1 cellular context compared by ENCODE assay signal in the genomic region with DNA sequence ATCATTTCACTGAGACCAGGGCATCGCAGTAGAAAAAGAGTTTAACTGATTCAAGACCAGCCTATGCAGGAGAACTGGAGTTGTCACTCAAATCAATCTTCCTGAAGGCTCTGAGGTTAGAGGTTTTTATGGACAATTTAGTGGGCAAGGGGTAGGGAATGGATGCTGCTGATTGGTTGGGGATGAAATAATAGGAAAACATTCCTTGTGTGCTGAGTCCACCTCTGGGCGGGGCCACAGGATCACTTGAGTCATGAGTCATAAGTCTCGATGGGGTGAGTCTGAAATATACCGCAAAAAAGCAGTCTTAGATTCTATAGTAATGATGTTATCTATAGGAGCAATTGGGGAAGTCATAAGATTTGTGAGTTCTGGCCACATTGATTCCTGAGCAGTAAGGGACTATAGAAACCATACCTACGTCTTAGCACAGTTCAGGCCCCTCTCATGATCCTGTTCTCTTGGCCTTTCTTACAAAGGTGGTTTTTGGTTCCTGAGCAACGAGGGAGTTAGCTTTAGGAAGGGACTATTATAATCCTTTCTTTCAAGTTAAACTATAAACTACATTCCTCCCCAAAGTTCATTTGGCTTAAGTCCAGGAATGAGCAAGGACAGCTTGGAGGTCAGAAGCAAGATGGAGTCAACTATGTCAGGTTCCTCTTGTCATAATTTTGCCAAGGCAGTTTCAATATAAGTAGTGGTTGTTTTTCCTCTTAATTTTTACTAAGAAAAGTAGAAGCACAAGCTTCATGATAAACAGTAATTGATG.
TF ChIP-seq lines count a peak whose summit lies in the region.

No MANE protein-coding gene starts in this region.

TF ChIP-seq in K562, 482 proteins besides CTCF, POLR2A, EP300 and RAD21 (continued from another document and continues in another):
- TF ChIP-seq, protein P1, sequence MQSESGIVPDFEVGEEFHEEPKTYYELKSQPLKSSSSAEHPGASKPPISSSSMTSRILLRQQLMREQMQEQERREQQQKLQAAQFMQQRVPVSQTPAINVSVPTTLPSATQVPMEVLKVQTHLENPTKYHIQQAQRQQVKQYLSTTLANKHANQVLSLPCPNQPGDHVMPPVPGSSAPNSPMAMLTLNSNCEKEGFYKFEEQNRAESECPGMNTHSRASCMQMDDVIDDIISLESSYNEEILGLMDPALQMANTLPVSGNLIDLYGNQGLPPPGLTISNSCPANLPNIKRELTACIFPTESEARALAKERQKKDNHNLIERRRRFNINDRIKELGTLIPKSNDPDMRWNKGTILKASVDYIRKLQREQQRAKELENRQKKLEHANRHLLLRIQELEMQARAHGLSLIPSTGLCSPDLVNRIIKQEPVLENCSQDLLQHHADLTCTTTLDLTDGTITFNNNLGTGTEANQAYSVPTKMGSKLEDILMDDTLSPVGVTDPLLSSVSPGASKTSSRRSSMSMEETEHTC (IDR thresholded peaks at IDR 0.05) = peak; percentile 54; the same call in 1 of the 2 replicates
- TF ChIP-seq, protein P2, sequence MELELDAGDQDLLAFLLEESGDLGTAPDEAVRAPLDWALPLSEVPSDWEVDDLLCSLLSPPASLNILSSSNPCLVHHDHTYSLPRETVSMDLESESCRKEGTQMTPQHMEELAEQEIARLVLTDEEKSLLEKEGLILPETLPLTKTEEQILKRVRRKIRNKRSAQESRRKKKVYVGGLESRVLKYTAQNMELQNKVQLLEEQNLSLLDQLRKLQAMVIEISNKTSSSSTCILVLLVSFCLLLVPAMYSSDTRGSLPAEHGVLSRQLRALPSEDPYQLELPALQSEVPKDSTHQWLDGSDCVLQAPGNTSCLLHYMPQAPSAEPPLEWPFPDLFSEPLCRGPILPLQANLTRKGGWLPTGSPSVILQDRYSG (tag; conservative IDR thresholded peaks at IDR 0.05; ENCODE audit: low read depth) = peak; percentile 93
- TF ChIP-seq ZC3H8 (IDR thresholded peaks at IDR 0.05) (no peak), RBM15 (IDR thresholded peaks at IDR 0.05; ENCODE audit: insufficient read depth, low read length) (no peak), DNMT1 (IDR thresholded peaks at IDR 0.05) (no peak), KLF13 (tag; IDR thresholded peaks at IDR 0.05; ENCODE audit: borderline replicate concordance, low read depth) (peak; percentile 64), ZNF165 (CRISPR knock-in tag; IDR thresholded peaks at IDR 0.05; ENCODE audit: borderline replicate concordance) (0 out of 2 replicates have a peak, but pooled peaks have one; percentile 76), KDM5B (IDR thresholded peaks at IDR 0.05; ENCODE audit: insufficient replicate concordance, low read depth, low read length) (no peak), ETS2 (tag; IDR thresholded peaks at IDR 0.05; ENCODE audit: borderline replicate concordance, poor library complexity, severe bottlenecking) (peak; percentile 63), PPARD (CRISPR knock-in tag; IDR thresholded peaks at IDR 0.05) (no peak), NR2C1 (IDR thresholded peaks at IDR 0.05) (no peak), NR2C1 (tag; IDR thresholded peaks at IDR 0.05) (peak; percentile 88), KAT7 (CRISPR knock-in tag; IDR thresholded peaks at IDR 0.05; ENCODE audit: borderline replicate concordance) (no peak), RBM39 (optimal IDR thresholded peaks at IDR 0.05; ENCODE audit: low read depth, low read length) (no peak), MYBL2 (IDR thresholded peaks at IDR 0.05; ENCODE audit: low read depth) (no peak), MYBL2 (CRISPR knock-in tag; IDR thresholded peaks at IDR 0.05; ENCODE audit: borderline replicate concordance) (no peak), CHD2 (IDR thresholded peaks at IDR 0.05; ENCODE audit: low read depth, low read length) (no peak), COPS2 (conservative IDR thresholded peaks at IDR 0.05) (no peak), ZFP36 (IDR thresholded peaks at IDR 0.05; ENCODE audit: low read depth, low read length, partially characterized antibody) (no peak), THRAP3 (IDR thresholded peaks at IDR 0.05; ENCODE audit: borderline replicate concordance) (no peak), GATAD2A (IDR thresholded peaks at IDR 0.05) (peak; percentile 52; the same call in 1 of the 2 replicates), SMAD4 (CRISPR knock-in tag; conservative IDR thresholded peaks at IDR 0.05) (peak; percentile 94), PURB (CRISPR knock-in tag; IDR thresholded peaks at IDR 0.05; ENCODE audit: low read depth) (no peak), ZNF830 (CRISPR knock-in tag; IDR thresholded peaks at IDR 0.05) (no peak), NRF1 (conservative IDR thresholded peaks at IDR 0.05 in 1 of 2, IDR thresholded peaks at IDR 0.05 in 1 of 2) (peak; percentile 19 to 40; a peak in 2 of 4 replicates), CXXC5 (CRISPR knock-in tag; IDR thresholded peaks at IDR 0.05) (peak; percentile 75), CREBBP (IDR thresholded peaks at IDR 0.05; ENCODE audit: low read depth, low read length) (no peak), TAL1 (IDR thresholded peaks at IDR 0.05) (no peak), ZNF347 (CRISPR knock-in tag; IDR thresholded peaks at IDR 0.05; ENCODE audit: low read depth) (0 out of 2 replicates have a peak, but pooled peaks have one; percentile 46), ZFP30 (CRISPR knock-in tag; IDR thresholded peaks at IDR 0.05; ENCODE audit: borderline replicate concordance) (no peak), ARNT (IDR thresholded peaks at IDR 0.05) (no peak), FOXJ3 (CRISPR knock-in tag; IDR thresholded peaks at IDR 0.05) (no peak)
- TF ChIP-seq, protein P3, sequence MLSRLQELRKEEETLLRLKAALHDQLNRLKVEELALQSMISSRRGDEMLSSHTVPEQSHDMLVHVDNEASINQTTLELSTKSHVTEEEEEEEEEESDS (CRISPR knock-in tag; IDR thresholded peaks at IDR 0.05) = no peak
- TF ChIP-seq, protein P4, sequence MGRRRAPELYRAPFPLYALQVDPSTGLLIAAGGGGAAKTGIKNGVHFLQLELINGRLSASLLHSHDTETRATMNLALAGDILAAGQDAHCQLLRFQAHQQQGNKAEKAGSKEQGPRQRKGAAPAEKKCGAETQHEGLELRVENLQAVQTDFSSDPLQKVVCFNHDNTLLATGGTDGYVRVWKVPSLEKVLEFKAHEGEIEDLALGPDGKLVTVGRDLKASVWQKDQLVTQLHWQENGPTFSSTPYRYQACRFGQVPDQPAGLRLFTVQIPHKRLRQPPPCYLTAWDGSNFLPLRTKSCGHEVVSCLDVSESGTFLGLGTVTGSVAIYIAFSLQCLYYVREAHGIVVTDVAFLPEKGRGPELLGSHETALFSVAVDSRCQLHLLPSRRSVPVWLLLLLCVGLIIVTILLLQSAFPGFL (CRISPR knock-in tag; IDR thresholded peaks at IDR 0.05) = no peak
- TF ChIP-seq, protein P5, sequence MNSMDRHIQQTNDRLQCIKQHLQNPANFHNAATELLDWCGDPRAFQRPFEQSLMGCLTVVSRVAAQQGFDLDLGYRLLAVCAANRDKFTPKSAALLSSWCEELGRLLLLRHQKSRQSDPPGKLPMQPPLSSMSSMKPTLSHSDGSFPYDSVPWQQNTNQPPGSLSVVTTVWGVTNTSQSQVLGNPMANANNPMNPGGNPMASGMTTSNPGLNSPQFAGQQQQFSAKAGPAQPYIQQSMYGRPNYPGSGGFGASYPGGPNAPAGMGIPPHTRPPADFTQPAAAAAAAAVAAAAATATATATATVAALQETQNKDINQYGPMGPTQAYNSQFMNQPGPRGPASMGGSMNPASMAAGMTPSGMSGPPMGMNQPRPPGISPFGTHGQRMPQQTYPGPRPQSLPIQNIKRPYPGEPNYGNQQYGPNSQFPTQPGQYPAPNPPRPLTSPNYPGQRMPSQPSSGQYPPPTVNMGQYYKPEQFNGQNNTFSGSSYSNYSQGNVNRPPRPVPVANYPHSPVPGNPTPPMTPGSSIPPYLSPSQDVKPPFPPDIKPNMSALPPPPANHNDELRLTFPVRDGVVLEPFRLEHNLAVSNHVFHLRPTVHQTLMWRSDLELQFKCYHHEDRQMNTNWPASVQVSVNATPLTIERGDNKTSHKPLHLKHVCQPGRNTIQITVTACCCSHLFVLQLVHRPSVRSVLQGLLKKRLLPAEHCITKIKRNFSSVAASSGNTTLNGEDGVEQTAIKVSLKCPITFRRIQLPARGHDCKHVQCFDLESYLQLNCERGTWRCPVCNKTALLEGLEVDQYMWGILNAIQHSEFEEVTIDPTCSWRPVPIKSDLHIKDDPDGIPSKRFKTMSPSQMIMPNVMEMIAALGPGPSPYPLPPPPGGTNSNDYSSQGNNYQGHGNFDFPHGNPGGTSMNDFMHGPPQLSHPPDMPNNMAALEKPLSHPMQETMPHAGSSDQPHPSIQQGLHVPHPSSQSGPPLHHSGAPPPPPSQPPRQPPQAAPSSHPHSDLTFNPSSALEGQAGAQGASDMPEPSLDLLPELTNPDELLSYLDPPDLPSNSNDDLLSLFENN (IDR thresholded peaks at IDR 0.05; ENCODE audit: low read depth in 2 of 2, low read length in 2 of 2) = no peak
- TF ChIP-seq, protein P6, sequence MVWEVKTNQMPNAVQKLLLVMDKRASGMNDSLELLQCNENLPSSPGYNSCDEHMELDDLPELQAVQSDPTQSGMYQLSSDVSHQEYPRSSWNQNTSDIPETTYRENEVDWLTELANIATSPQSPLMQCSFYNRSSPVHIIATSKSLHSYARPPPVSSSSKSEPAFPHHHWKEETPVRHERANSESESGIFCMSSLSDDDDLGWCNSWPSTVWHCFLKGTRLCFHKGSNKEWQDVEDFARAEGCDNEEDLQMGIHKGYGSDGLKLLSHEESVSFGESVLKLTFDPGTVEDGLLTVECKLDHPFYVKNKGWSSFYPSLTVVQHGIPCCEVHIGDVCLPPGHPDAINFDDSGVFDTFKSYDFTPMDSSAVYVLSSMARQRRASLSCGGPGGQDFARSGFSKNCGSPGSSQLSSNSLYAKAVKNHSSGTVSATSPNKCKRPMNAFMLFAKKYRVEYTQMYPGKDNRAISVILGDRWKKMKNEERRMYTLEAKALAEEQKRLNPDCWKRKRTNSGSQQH (CRISPR knock-in tag; IDR thresholded peaks at IDR 0.05) = no peak
- TF ChIP-seq, protein P7, sequence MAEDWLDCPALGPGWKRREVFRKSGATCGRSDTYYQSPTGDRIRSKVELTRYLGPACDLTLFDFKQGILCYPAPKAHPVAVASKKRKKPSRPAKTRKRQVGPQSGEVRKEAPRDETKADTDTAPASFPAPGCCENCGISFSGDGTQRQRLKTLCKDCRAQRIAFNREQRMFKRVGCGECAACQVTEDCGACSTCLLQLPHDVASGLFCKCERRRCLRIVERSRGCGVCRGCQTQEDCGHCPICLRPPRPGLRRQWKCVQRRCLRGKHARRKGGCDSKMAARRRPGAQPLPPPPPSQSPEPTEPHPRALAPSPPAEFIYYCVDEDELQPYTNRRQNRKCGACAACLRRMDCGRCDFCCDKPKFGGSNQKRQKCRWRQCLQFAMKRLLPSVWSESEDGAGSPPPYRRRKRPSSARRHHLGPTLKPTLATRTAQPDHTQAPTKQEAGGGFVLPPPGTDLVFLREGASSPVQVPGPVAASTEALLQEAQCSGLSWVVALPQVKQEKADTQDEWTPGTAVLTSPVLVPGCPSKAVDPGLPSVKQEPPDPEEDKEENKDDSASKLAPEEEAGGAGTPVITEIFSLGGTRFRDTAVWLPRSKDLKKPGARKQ (CRISPR knock-in tag; IDR thresholded peaks at IDR 0.05) = no peak
- TF ChIP-seq, protein P8, sequence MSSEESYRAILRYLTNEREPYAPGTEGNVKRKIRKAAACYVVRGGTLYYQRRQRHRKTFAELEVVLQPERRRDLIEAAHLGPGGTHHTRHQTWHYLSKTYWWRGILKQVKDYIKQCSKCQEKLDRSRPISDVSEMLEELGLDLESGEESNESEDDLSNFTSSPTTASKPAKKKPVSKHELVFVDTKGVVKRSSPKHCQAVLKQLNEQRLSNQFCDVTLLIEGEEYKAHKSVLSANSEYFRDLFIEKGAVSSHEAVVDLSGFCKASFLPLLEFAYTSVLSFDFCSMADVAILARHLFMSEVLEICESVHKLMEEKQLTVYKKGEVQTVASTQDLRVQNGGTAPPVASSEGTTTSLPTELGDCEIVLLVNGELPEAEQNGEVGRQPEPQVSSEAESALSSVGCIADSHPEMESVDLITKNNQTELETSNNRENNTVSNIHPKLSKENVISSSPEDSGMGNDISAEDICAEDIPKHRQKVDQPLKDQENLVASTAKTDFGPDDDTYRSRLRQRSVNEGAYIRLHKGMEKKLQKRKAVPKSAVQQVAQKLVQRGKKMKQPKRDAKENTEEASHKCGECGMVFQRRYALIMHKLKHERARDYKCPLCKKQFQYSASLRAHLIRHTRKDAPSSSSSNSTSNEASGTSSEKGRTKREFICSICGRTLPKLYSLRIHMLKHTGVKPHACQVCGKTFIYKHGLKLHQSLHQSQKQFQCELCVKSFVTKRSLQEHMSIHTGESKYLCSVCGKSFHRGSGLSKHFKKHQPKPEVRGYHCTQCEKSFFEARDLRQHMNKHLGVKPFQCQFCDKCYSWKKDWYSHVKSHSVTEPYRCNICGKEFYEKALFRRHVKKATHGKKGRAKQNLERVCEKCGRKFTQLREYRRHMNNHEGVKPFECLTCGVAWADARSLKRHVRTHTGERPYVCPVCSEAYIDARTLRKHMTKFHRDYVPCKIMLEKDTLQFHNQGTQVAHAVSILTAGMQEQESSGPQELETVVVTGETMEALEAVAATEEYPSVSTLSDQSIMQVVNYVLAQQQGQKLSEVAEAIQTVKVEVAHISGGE (CRISPR knock-in tag; IDR thresholded peaks at IDR 0.05) = peak in 1 of 3 experiments; percentile 62; a peak in 2 of 6 replicates
- TF ChIP-seq, protein P9, sequence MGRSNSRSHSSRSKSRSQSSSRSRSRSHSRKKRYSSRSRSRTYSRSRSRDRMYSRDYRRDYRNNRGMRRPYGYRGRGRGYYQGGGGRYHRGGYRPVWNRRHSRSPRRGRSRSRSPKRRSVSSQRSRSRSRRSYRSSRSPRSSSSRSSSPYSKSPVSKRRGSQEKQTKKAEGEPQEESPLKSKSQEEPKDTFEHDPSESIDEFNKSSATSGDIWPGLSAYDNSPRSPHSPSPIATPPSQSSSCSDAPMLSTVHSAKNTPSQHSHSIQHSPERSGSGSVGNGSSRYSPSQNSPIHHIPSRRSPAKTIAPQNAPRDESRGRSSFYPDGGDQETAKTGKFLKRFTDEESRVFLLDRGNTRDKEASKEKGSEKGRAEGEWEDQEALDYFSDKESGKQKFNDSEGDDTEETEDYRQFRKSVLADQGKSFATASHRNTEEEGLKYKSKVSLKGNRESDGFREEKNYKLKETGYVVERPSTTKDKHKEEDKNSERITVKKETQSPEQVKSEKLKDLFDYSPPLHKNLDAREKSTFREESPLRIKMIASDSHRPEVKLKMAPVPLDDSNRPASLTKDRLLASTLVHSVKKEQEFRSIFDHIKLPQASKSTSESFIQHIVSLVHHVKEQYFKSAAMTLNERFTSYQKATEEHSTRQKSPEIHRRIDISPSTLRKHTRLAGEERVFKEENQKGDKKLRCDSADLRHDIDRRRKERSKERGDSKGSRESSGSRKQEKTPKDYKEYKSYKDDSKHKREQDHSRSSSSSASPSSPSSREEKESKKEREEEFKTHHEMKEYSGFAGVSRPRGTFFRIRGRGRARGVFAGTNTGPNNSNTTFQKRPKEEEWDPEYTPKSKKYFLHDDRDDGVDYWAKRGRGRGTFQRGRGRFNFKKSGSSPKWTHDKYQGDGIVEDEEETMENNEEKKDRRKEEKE (IDR thresholded peaks at IDR 0.05; ENCODE audit: borderline replicate concordance in 1 of 2, control insufficient read depth in 1 of 2, low read depth in 2 of 2, low read length in 1 of 2) = no peak
